ENCODE assay signal across 8 cellular contexts in genomic region chr11:65860278-65861164, GRCh38. TPM values are rescaled to one million over a fixed set of nuclear protein-coding genes. Genes with fewer than 3 reads are reported as not detected.
DNase-seq lines count a peak whose midpoint lies in the region; ATAC-seq lines count a peak whose summit lies in the region.

MUS81 (plus strand) TSS chr11:65860433; CDS start chr11:65860754, 321 bp downstream.

- no peaks in the 10 kb centered on the region for H3K9me3 ChIP-seq in mononuclear cell (ENCODE audit: low read depth, low read length)

- peak; percentile 23 for ATAC-seq in GM19035 (IDR thresholded peaks at IDR 0.05; ENCODE audit: unreplicated experiment)

- H3K4me3 ChIP-seq in Jurkat, Clone E6-1 (ENCODE audit: low read length) = peak within 1 kb of the TSS; percentile 96
- peak within 1 kb of the TSS; percentile 94 for H3K4me3 ChIP-seq in mononuclear cell (ENCODE audit: low read length)

- peak; percentile 93 for DNase-seq in AG08395 (ENCODE audit: low spot score)
- DNase-seq in Jurkat, Clone E6-1 (ENCODE audit: low read depth, low spot score) = peak; percentile 97
- DNase-seq in OCI-M2 (lab: John Stamatoyannopoulos, UW; ENCODE audit: unreplicated experiment) = peak; percentile 85
- peak; percentile 94 for DNase-seq in activated T-cell treated with anti-CD3 and anti-CD28 coated beads for 24 hours (ENCODE audit: low read depth)
- peak; percentile 98 for DNase-seq in epidermal melanocyte (ENCODE audit: insufficient read length, low spot score)
- DNase-seq in stimulated activated CD8-positive, alpha-beta memory T cell treated with anti-CD3 and anti-CD28 coated beads, Interleukin-2, amount 100 ng/mL, for 48 hours (ENCODE audit: low read depth in 2 of 2) = peak; percentile 91 to 96

- H3K4me1 ChIP-seq in mononuclear cell (ENCODE audit: insufficient read depth, low read length) = peaks cover 48% of the 10 kb centered on the region

- no peaks in the 10 kb centered on the region for H3K27me3 ChIP-seq in mononuclear cell (ENCODE audit: insufficient read depth, low read length)

RNA-seq across cellular contexts. Expression of gene MUS81, which starts in this region (rescaled TPM):
- polyA plus RNA-seq in Jurkat, Clone E6-1 (2012; ENCODE audit: insufficient read depth, insufficient read length) = 133 TPM
- 17.3 TPM for total RNA-seq in mononuclear cell

Comparison
In these comparisons a context has a peak if more than half of its experiments do, and no peak if none do; other contexts are left out.
1. Peak in every context shown above with its lines: DNase-seq, ATAC-seq and H3K4me3 ChIP-seq.